In the genomic region with DNA sequence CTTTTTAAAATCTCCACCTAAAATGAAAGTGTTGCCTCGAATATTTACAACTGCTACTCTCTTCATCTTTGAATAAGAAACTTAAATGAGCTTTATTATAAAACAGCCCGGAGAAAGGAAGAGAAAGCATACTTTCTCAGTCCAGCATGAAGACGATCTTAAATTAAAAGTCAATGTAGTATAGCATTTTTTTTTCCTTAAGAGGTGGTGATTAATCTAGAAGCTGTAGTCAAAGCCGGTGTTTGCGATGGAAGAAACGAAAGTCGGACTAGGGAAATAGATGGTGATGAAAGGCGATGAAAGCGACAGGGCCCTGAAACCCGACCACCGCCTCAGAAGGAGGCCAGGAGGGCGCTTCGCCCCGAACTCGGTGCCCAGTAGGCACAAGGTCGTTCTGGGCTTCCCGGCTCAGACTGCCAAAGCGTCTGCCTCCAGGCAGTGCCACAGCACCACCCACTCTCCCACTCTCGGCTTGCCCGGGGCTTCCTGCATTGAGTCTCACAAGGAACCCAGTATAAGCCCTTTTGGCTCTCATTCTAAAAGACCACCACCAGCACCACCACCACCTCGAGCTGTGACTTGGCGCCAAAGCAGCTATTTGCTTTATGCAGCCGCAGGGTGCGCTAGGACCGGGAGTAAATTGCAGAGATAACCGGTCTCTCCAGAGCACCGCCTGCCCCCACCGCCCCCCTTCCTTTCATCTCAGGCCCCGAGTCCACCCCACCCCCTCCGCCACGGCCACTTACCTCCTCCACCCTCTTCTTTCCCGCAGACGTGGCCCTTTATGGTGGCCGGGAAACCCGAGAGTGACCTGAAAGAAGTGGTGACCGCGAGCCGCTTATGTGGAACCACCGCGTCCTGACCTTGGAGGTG, we compare ENCODE assay signal across 8 cellular contexts. TPM values are rescaled to one million over a fixed set of nuclear protein-coding genes. Genes with fewer than 3 reads are reported as not detected.
A peak's percentile ranks its signal among the peaks of the same experiment; 100 is the strongest.
DNase-seq lines count a peak whose midpoint lies in the region; ATAC-seq, FAIRE-seq and TF ChIP-seq lines count a peak whose summit lies in the region.

No MANE protein-coding gene starts in this region.

- H4K20me1 ChIP-seq in fibroblast of lung (ENCODE audit: control insufficient read depth, extremely low read depth, insufficient read depth, low read length), result no peaks in the 10 kb centered on the region

- peak overlapping the region; percentile 79 for H3K27ac ChIP-seq in fibroblast of lung (ENCODE audit: insufficient read depth, low read length)

- H3K4me3 ChIP-seq in fibroblast of lung (replicated peaks in 1 of 4; ENCODE audit: control extremely low read depth in 1 of 4, insufficient read depth in 1 of 4, low read depth in 3 of 4, low read length in 4 of 4), result peak overlapping the region; percentile 54 to 95 (median 72)

- TF ChIP-seq CTCF in fibroblast of lung (conservative IDR thresholded peaks at IDR 0.05 in 1 of 2, IDR thresholded peaks at IDR 0.05 in 1 of 2; ENCODE audit: low read depth in 1 of 2, low read length in 2 of 2) (no peak), nephron progenitor cell (IDR thresholded peaks at IDR 0.05) (no peak)

- peaks cover 30% of the 10 kb centered on the region for H3K79me2 ChIP-seq in fibroblast of lung (ENCODE audit: control insufficient read depth, insufficient read depth, low read length)

- ATAC-seq in HG03039 (IDR thresholded peaks at IDR 0.05; ENCODE audit: unreplicated experiment) (no peak), GM18870 (IDR thresholded peaks at IDR 0.05; ENCODE audit: unreplicated experiment) (no peak)

- peaks cover 2% of the 10 kb centered on the region for H3K36me3 ChIP-seq in fibroblast of lung (ENCODE audit: control insufficient read depth, insufficient read depth, low read length)

- H2AFZ ChIP-seq in fibroblast of lung (ENCODE audit: low read length), result peak overlapping the region; percentile 50

- H3K9ac ChIP-seq in fibroblast of lung (ENCODE audit: insufficient read depth, low read length), result peak overlapping the region; percentile 88

- H3K4me3 Mint-ChIP-seq in activated CD4-positive, alpha-beta T cell treated with anti-CD3 and anti-CD28 coated beads, Interleukin-2, amount 10 ng/mL, durations not matched to agents 24 days and 14 days, result peak overlapping the region; percentile 76
- peak overlapping the region; percentile 89 for H3K4me3 Mint-ChIP-seq in nephron progenitor cell

- intact Hi-C loops in activated CD4-positive, alpha-beta T cell treated with anti-CD3 and anti-CD28 coated beads, Interleukin-2, amount 10 ng/mL, durations not matched to agents 24 days and 14 days (cut with micrococcal nuclease), result loop anchor here (2.0 kb wide), 2 partner anchors 36 to 648 kb away; no protein-coding TSS in a partner anchor

- H3K4me2 ChIP-seq in fibroblast of lung (ENCODE audit: extremely low read depth, insufficient read depth, low read length), result peak overlapping the region; percentile 80

- no peak for TF ChIP-seq POLR2A in H54 (IDR thresholded peaks at IDR 0.05; ENCODE audit: low read depth, low read length)

- H3K4me1 Mint-ChIP-seq in activated CD4-positive, alpha-beta T cell treated with anti-CD3 and anti-CD28 coated beads, Interleukin-2, amount 10 ng/mL, durations not matched to agents 24 days and 14 days, result peaks cover 28% of the 10 kb centered on the region
- peaks cover 92% of the 10 kb centered on the region for H3K4me1 Mint-ChIP-seq in nephron progenitor cell

- DNase-seq in 8988T (peak; percentile 70), H54 (ENCODE audit: insufficient read length, low spot score) (peak; percentile 24), fibroblast of lung (ENCODE audit: low read depth in 2 of 2) (peak in 1 of 2 donors; percentile 81), nephron progenitor cell (peak; percentile 64), CD1c-positive myeloid dendritic cell (ENCODE audit: extremely low spot score) (no peak)
- peak; percentile 68 for DNase-seq in activated CD4-positive, alpha-beta T cell treated with anti-CD3 and anti-CD28 coated beads, Interleukin-2, amount 10 ng/mL, durations not matched to agents 24 days and 14 days

- H3K4me1 ChIP-seq in fibroblast of lung (ENCODE audit: control insufficient read depth, extremely low read depth, insufficient read depth, low read length), result peaks cover 20% of the 10 kb centered on the region

- no peak overlapping the region for H3K27ac Mint-ChIP-seq in activated CD4-positive, alpha-beta T cell treated with anti-CD3 and anti-CD28 coated beads, Interleukin-2, amount 10 ng/mL, durations not matched to agents 24 days and 14 days
- no peak overlapping the region for H3K27ac Mint-ChIP-seq in nephron progenitor cell

- FAIRE-seq in H54 (lab: Jason Lieb, UNC), result no peak

- peaks cover 89% of the 10 kb centered on the region for H3K27me3 Mint-ChIP-seq in activated CD4-positive, alpha-beta T cell treated with anti-CD3 and anti-CD28 coated beads, Interleukin-2, amount 10 ng/mL, durations not matched to agents 24 days and 14 days
- peaks cover 79% of the 10 kb centered on the region for H3K27me3 Mint-ChIP-seq in nephron progenitor cell (ENCODE audit: low read depth, poor library complexity)

- H3K9me3 Mint-ChIP-seq in activated CD4-positive, alpha-beta T cell treated with anti-CD3 and anti-CD28 coated beads, Interleukin-2, amount 10 ng/mL, durations not matched to agents 24 days and 14 days, result peaks cover 12% of the 10 kb centered on the region
- no peaks in the 10 kb centered on the region for H3K9me3 Mint-ChIP-seq in nephron progenitor cell

- H3K36me3 Mint-ChIP-seq in activated CD4-positive, alpha-beta T cell treated with anti-CD3 and anti-CD28 coated beads, Interleukin-2, amount 10 ng/mL, durations not matched to agents 24 days and 14 days (ENCODE audit: low read depth), result no peaks in the 10 kb centered on the region
- no peaks in the 10 kb centered on the region for H3K36me3 Mint-ChIP-seq in nephron progenitor cell (ENCODE audit: low read depth)

- no peaks in the 10 kb centered on the region for H3K9me3 ChIP-seq in fibroblast of lung (ENCODE audit: control insufficient read depth, insufficient read depth, low read depth, low read length)

- H3K27me3 ChIP-seq in fibroblast of lung (ENCODE audit: control insufficient read depth, insufficient read depth, low read length), result no peaks in the 10 kb centered on the region

RNA-seq across cellular contexts. Expression of gene TCF21, which starts 2.3 kb away (rescaled TPM):
- not detected in 2 replicates for total RNA-seq in activated CD4-positive, alpha-beta T cell treated with anti-CD3 and anti-CD28 coated beads, Interleukin-2, amount 10 ng/mL, durations not matched to agents 24 days and 14 days
- total RNA-seq in fibroblast of lung, result 8.2 and 11.1 TPM in 2 replicates
- 13.5 and 20.5 TPM in 2 replicates for polyA plus RNA-seq in fibroblast of lung
- polyA plus RNA-seq in fibroblast of lung (2012), result 10.8 and 17.4 TPM in 2 replicates
- 9.7 and 19.0 TPM in 2 replicates for polyA minus RNA-seq in fibroblast of lung (ENCODE audit: low replicate concordance)
